Comparison of ENCODE assay signal across 1 cellular context in the genomic region with DNA sequence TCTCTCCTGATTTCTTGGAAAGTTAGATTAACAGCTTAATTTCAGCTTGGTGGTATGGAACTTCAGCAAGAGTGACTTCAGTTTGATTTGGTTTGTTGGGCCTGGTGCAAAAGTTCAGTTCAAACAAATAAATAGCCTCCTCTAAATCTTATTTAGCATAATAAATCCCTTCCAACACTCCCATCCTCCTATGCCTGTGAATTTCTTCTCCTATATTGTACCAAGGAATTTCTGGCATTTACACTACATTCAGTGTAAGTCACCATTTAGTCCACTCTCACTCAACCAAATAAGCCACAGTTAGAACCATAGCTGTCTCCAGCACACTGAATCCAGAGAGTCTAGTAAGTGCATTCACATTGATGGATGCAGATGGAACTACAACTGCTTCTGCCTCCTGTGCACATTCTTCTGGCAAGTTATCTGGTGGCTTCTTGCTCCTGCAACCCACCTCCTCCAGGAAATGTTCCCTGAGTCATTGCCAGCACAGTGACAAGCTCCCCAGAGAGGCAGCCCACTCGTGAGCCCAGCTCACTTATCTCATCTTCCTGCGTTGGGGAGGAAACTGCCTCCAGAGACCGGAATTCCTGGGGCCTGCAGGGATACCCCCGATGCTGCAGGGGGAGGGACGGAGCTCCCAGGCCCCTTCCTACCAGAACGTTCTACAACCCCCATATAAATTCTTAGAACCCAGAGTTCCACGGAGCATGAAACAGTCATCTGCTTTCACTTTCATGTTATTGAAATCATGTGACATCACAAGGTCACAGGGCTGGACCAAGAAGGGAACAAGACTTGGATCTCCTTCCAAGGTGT.
TF ChIP-seq lines count a peak whose summit lies in the region.

No MANE protein-coding gene starts in this region.

TF ChIP-seq in SK-N-SH treated with all-trans-retinoic acid at 6 μM for 48 hours, 23 proteins besides CTCF, POLR2A, EP300 and RAD21 (continued from another document):
- TF ChIP-seq SNAI2 (CRISPR knock-in tag; IDR thresholded peaks at IDR 0.05) (no peak), TOX (CRISPR knock-in tag; IDR thresholded peaks at IDR 0.05; ENCODE audit: borderline replicate concordance) (no peak), ZFP30 (CRISPR knock-in tag; IDR thresholded peaks at IDR 0.05) (no peak), ZC3H10 (CRISPR knock-in tag; IDR thresholded peaks at IDR 0.05) (no peak), ZNF70 (CRISPR knock-in tag; IDR thresholded peaks at IDR 0.05) (no peak), OSR1 (CRISPR knock-in tag; IDR thresholded peaks at IDR 0.05) (no peak), ARNTL (CRISPR knock-in tag; IDR thresholded peaks at IDR 0.05; ENCODE audit: borderline replicate concordance, low read depth) (no peak)
- TF ChIP-seq, protein P1, sequence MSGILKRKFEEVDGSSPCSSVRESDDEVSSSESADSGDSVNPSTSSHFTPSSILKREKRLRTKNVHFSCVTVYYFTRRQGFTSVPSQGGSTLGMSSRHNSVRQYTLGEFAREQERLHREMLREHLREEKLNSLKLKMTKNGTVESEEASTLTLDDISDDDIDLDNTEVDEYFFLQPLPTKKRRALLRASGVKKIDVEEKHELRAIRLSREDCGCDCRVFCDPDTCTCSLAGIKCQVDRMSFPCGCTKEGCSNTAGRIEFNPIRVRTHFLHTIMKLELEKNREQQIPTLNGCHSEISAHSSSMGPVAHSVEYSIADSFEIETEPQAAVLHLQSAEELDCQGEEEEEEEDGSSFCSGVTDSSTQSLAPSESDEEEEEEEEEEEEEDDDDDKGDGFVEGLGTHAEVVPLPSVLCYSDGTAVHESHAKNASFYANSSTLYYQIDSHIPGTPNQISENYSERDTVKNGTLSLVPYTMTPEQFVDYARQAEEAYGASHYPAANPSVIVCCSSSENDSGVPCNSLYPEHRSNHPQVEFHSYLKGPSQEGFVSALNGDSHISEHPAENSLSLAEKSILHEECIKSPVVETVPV (CRISPR knock-in tag; IDR thresholded peaks at IDR 0.05), result no peak
- TF ChIP-seq, protein P2, sequence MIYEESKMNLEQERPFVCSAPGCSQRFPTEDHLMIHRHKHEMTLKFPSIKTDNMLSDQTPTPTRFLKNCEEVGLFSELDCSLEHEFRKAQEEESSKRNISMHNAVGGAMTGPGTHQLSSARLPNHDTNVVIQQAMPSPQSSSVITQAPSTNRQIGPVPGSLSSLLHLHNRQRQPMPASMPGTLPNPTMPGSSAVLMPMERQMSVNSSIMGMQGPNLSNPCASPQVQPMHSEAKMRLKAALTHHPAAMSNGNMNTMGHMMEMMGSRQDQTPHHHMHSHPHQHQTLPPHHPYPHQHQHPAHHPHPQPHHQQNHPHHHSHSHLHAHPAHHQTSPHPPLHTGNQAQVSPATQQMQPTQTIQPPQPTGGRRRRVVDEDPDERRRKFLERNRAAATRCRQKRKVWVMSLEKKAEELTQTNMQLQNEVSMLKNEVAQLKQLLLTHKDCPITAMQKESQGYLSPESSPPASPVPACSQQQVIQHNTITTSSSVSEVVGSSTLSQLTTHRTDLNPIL (CRISPR knock-in tag; IDR thresholded peaks at IDR 0.05; ENCODE audit: low read depth), result no peak
- TF ChIP-seq, protein P3, sequence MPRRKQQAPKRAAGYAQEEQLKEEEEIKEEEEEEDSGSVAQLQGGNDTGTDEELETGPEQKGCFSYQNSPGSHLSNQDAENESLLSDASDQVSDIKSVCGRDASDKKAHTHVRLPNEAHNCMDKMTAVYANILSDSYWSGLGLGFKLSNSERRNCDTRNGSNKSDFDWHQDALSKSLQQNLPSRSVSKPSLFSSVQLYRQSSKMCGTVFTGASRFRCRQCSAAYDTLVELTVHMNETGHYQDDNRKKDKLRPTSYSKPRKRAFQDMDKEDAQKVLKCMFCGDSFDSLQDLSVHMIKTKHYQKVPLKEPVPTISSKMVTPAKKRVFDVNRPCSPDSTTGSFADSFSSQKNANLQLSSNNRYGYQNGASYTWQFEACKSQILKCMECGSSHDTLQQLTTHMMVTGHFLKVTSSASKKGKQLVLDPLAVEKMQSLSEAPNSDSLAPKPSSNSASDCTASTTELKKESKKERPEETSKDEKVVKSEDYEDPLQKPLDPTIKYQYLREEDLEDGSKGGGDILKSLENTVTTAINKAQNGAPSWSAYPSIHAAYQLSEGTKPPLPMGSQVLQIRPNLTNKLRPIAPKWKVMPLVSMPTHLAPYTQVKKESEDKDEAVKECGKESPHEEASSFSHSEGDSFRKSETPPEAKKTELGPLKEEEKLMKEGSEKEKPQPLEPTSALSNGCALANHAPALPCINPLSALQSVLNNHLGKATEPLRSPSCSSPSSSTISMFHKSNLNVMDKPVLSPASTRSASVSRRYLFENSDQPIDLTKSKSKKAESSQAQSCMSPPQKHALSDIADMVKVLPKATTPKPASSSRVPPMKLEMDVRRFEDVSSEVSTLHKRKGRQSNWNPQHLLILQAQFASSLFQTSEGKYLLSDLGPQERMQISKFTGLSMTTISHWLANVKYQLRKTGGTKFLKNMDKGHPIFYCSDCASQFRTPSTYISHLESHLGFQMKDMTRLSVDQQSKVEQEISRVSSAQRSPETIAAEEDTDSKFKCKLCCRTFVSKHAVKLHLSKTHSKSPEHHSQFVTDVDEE (CRISPR knock-in tag; IDR thresholded peaks at IDR 0.05), result no peak
